In the genomic region with DNA sequence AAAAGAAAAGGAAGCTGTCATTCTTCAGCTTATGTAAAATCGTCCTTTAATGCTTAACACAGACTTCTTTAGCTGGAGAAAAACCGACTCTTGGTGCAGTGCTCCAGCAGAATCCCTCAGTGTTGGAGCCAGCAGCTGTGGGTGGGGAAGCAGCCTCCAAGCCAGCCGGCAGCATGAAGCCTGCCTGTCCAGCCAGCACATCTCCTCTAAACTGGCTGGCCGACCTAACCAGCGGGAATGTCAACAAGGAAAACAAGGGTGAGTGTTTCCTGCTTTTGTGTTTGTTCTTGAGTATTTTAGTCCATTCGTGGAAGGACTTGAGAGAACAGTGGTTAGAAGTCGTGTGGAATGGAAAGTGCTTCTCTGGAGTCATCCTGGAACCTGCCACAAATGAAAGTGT, we compare ENCODE assay signal across 18 cellular contexts. TPM values are rescaled to one million over a fixed set of nuclear protein-coding genes. Genes with fewer than 3 reads are reported as not detected.
A peak's percentile ranks its signal among the peaks of the same experiment; 100 is the strongest.
DNase-seq lines count a peak whose midpoint lies in the region; ATAC-seq, FAIRE-seq and TF ChIP-seq lines count a peak whose summit lies in the region.
"Had no signal": no experiment of that assay in that cellular context is flagged by ENCODE, and none has a peak within 500 bp of the region (broad histone marks: within the 10 kb centered on the region; RNA-seq: fewer than 3 reads in every experiment).

No MANE protein-coding gene starts in this region.

- TF ChIP-seq CTCF in sigmoid colon (IDR thresholded peaks at IDR 0.05), result no peak

- no peak for FAIRE-seq in HTR-8/SVneo (lab: Jason Lieb, UNC)
- FAIRE-seq: GM12891 had no signal

- no peak overlapping the region for H3K4me3 ChIP-seq in sigmoid colon
- H3K4me3 ChIP-seq: heart right ventricle, uterus had no signal

- H3K36me3 Mint-ChIP-seq in activated T-helper 17 cell treated with anti-CD3 and anti-CD28 coated beads, Interleukin-2, amount 50 U/mL, for 72 hours (ENCODE audit: low read depth), result peaks cover 99% of the 10 kb centered on the region

- no peaks in the 10 kb centered on the region for H3K9me3 Mint-ChIP-seq in activated T-helper 17 cell treated with anti-CD3 and anti-CD28 coated beads, Interleukin-2, amount 50 U/mL, for 72 hours

- TF ChIP-seq POLR2A in sigmoid colon (IDR thresholded peaks at IDR 0.05), result no peak

- no peaks in the 10 kb centered on the region for H3K27me3 Mint-ChIP-seq in activated T-helper 17 cell treated with anti-CD3 and anti-CD28 coated beads, Interleukin-2, amount 50 U/mL, for 72 hours

- H3K27ac Mint-ChIP-seq in activated T-helper 17 cell treated with anti-CD3 and anti-CD28 coated beads, Interleukin-2, amount 50 U/mL, for 72 hours, result no peak overlapping the region

- ATAC-seq in left colon (peak; percentile 67), GM21723 (IDR thresholded peaks at IDR 0.05; ENCODE audit: unreplicated experiment) (no peak)
- ATAC-seq in activated T-helper 17 cell treated with anti-CD3 and anti-CD28 coated beads, Interleukin-2, amount 50 U/mL, for 72 hours (replicated peaks), result no peak
- ATAC-seq: left lobe of liver had no signal

- WGBS in sigmoid colon, 2 donors, result 18 to 63% methylated on average over 7 of the region's 7 CpGs

- peaks cover 0 to 60% (median 31%) of the 10 kb centered on the region in 4 donors for H3K4me1 ChIP-seq in sigmoid colon
- H3K4me1 ChIP-seq: uterus had no signal

- intact Hi-C loops in left colon (cut with DNase I, micrococcal nuclease), result no loop called here
- intact Hi-C loops in sigmoid colon (cut with DNase I), result no loop called here

- no peaks in the 10 kb centered on the region for H3K27me3 ChIP-seq in sigmoid colon
- H3K27me3 ChIP-seq: heart right ventricle, neutrophil, uterus had no signal

- H3K4me1 Mint-ChIP-seq in activated T-helper 17 cell treated with anti-CD3 and anti-CD28 coated beads, Interleukin-2, amount 50 U/mL, for 72 hours, result peaks cover 42% of the 10 kb centered on the region

- no peak for TF ChIP-seq EP300 in sigmoid colon (IDR thresholded peaks at IDR 0.05)

- peaks cover 52 to 100% (median 66%) of the 10 kb centered on the region in 4 donors for H3K36me3 ChIP-seq in sigmoid colon
- H3K36me3 ChIP-seq: uterus had no signal

- no peaks in the 10 kb centered on the region for H3K9me3 ChIP-seq in sigmoid colon
- H3K9me3 ChIP-seq: heart right ventricle, neutrophil, uterus had no signal

- H3K4me3 Mint-ChIP-seq in activated T-helper 17 cell treated with anti-CD3 and anti-CD28 coated beads, Interleukin-2, amount 50 U/mL, for 72 hours, result no peak overlapping the region

- DNase-seq in DMS53 (lab: John Stamatoyannopoulos, UW) (peak; percentile 83), caudate nucleus (lab: John Stamatoyannopoulos, UW) (peak in 9 of 61 donors; percentile 3 to 29 (median 18)), left colon (peak in 1 of 2 donors; percentile 8), sigmoid colon (peak; percentile 68), HTR-8/SVneo (ENCODE audit: insufficient read length, low spot score) (no peak), SKM-1 treated with dmso at 0.1 percent for 144 hours (lab: John Stamatoyannopoulos, UW; ENCODE audit: unreplicated experiment) (no peak)
- DNase-seq: activated effector memory CD4-positive, alpha-beta T cell treated with Interleukin-2 at 50 U/mL for 16 hours; EL; NCI-H1694 treated with DMSO at 0.1 percent for 48 hours; SHP77 had no signal

- H3K27ac ChIP-seq in caudate nucleus (ENCODE audit: low read depth, low read length), result peak overlapping the region; percentile 63
- peak overlapping the region in 3 of 4 donors; percentile 4 to 75 (median 22) for H3K27ac ChIP-seq in sigmoid colon
- H3K27ac ChIP-seq: epithelial cell of prostate, neutrophil had no signal

RNA-seq across cellular contexts. Expression of a gene that starts 38.9 kb away (rescaled TPM):
- total RNA-seq in left colon (10 to 100 TPM; 33.0 to 56.6 TPM), sigmoid colon (10 to 100 TPM; 31.6 to 61.2 (median 49.8) TPM)
- polyA plus RNA-seq in sigmoid colon, result 10 to 100 TPM; 11.3 to 33.6 (median 19.1) TPM
- 100 to 1,000 TPM in 1 of 2 donors, 10 to 100 TPM in 1; 86.5 to 204 TPM for total RNA-seq in activated T-helper 17 cell treated with anti-CD3 and anti-CD28 coated beads, Interleukin-2, amount 50 U/mL, for 72 hours

Comparison
In these comparisons a context has a peak if more than half of its experiments do, and no peak if none do; other contexts are left out.
1. DNase-seq: peak in DMS53 (single experiment) and sigmoid colon (single experiment); none in HTR-8/SVneo (single experiment) and SKM-1 treated with dmso at 0.1 percent for 144 hours (single experiment).